ENCODE assay signal across 1 cellular context in genomic region chr7:149048805-149049204, GRCh38.
TF ChIP-seq lines count a peak whose summit lies in the region.

No MANE protein-coding gene starts in this region.

TF ChIP-seq in K562, 482 proteins besides CTCF, POLR2A, EP300 and RAD21:
- TF ChIP-seq ZFP1 (CRISPR knock-in tag; IDR thresholded peaks at IDR 0.05) (no peak), YY1 (IDR thresholded peaks at IDR 0.05; ENCODE audit: borderline replicate concordance in 1 of 3, control insufficient read depth in 1 of 3, extremely low read depth in 1 of 3, insufficient read depth in 3 of 3, insufficient read length in 1 of 3, insufficient replicate concordance in 2 of 3, low read depth in 1 of 3, low read length in 2 of 3) (peak in 1 of 3 experiments; percentile 64)
TF ChIP-seq in K562: peak in this region for 1.
